In genomic region chr12:108567974-108568652, GRCh38 we compare ENCODE assay signal across 9 cellular contexts. TPM values are rescaled to one million over a fixed set of nuclear protein-coding genes. Genes with fewer than 3 reads are reported as not detected.
DNase-seq lines count a peak whose midpoint lies in the region; ATAC-seq and TF ChIP-seq lines count a peak whose summit lies in the region.
"Had no signal": no experiment of that assay in that cellular context is flagged by ENCODE, and none has a peak within 500 bp of the region (broad histone marks: within the 10 kb centered on the region; RNA-seq: fewer than 3 reads in every experiment).

No MANE protein-coding gene starts in this region.

- TF ChIP-seq CTCF in fibroblast of villous mesenchyme (IDR thresholded peaks at IDR 0.05; ENCODE audit: insufficient read depth, low read depth, low read length): no peak

- H3K27me3 Mint-ChIP-seq in activated T-cell treated with anti-CD3 and anti-CD28 coated beads, Interleukin-2, amount 50 U/mL, for 4 hours (ENCODE audit: low read depth): no peaks in the 10 kb centered on the region
- no peaks in the 10 kb centered on the region for H3K27me3 Mint-ChIP-seq in T-helper 17 cell

- DNase-seq in activated T-cell treated with anti-CD3 and anti-CD28 coated beads, Interleukin-2, amount 50 U/mL, for 4 hours: no peak
- DNase-seq in activated T-cell treated with anti-CD3 and anti-CD28 coated beads for 4 hours (no peak), T-helper 17 cell (no peak), fibroblast of villous mesenchyme (ENCODE audit: low read depth) (peak; percentile 67), substantia nigra (lab: John Stamatoyannopoulos, UW) (no peak), NCI-H526 treated with DMSO at 0.1 percent for 48 hours (lab: John Stamatoyannopoulos, UW) (no peak), NCI-H748 treated with DMSO at 0.1 percent for 48 hours (lab: John Stamatoyannopoulos, UW) (no peak)

- no peaks in the 10 kb centered on the region for H3K9me3 Mint-ChIP-seq in activated T-cell treated with anti-CD3 and anti-CD28 coated beads, Interleukin-2, amount 50 U/mL, for 4 hours

- peak overlapping the region; percentile 68 for H3K4me3 Mint-ChIP-seq in activated T-cell treated with anti-CD3 and anti-CD28 coated beads, Interleukin-2, amount 50 U/mL, for 4 hours
- H3K4me3 Mint-ChIP-seq in T-helper 17 cell: peak overlapping the region; percentile 85

- H3K4me1 Mint-ChIP-seq in activated T-cell treated with anti-CD3 and anti-CD28 coated beads, Interleukin-2, amount 50 U/mL, for 4 hours (ENCODE audit: low read depth): peaks cover 80% of the 10 kb centered on the region
- peaks cover 43% of the 10 kb centered on the region for H3K4me1 Mint-ChIP-seq in T-helper 17 cell

- H3K9me3 ChIP-seq in T-helper 17 cell (ENCODE audit: control insufficient read depth, low read length, poor library complexity, severe bottlenecking): no peaks in the 10 kb centered on the region

- peak overlapping the region; percentile 99 for H3K27ac Mint-ChIP-seq in T-helper 17 cell

- peak overlapping the region; percentile 5 for H3K27ac ChIP-seq in substantia nigra (ENCODE audit: low read depth, low read length, poor library complexity, severe bottlenecking)
- H3K27ac ChIP-seq: epithelial cell of prostate had no signal

- no peak overlapping the region for H3K4me3 ChIP-seq in fibroblast of villous mesenchyme (ENCODE audit: low read depth, low read length)

- peaks cover 44% of the 10 kb centered on the region for H3K36me3 Mint-ChIP-seq in activated T-cell treated with anti-CD3 and anti-CD28 coated beads, Interleukin-2, amount 50 U/mL, for 4 hours (ENCODE audit: insufficient read depth)
- H3K36me3 Mint-ChIP-seq in T-helper 17 cell (ENCODE audit: low read depth): peaks cover 4% of the 10 kb centered on the region

- ATAC-seq in activated T-cell treated with anti-CD3 and anti-CD28 coated beads, Interleukin-2, amount 50 U/mL, for 4 hours: no peak
- ATAC-seq in T-helper 17 cell (no peak), GM19397 (IDR thresholded peaks at IDR 0.05; ENCODE audit: unreplicated experiment) (no peak)

RNA-seq across cellular contexts. Expression of gene ISCU, which starts 5.7 kb away (rescaled TPM):
- 10 to 100 TPM; 62.6 to 90.1 (median 78.7) TPM for total RNA-seq in activated T-cell treated with anti-CD3 and anti-CD28 coated beads, Interleukin-2, amount 50 U/mL, for 4 hours
- total RNA-seq in T-helper 17 cell (100 to 1,000 TPM; 139 to 177 TPM), fibroblast of villous mesenchyme (105 TPM in 2 replicates)

RNA-seq across cellular contexts. Expression of gene SART3, which starts 7.1 kb away (rescaled TPM):
- total RNA-seq in activated T-cell treated with anti-CD3 and anti-CD28 coated beads, Interleukin-2, amount 50 U/mL, for 4 hours: 10 to 100 TPM; 83.0 to 92.1 (median 89.4) TPM
- total RNA-seq in T-helper 17 cell (100 to 1,000 TPM in 1 of 2 donors, 10 to 100 TPM in 1; 85.3 to 107 TPM), fibroblast of villous mesenchyme (41.2 and 59.2 TPM in 2 replicates)

RNA-seq across cellular contexts. Expression of gene TMEM119, which starts 29.8 kb away (rescaled TPM):
- total RNA-seq in activated T-cell treated with anti-CD3 and anti-CD28 coated beads, Interleukin-2, amount 50 U/mL, for 4 hours: under 1 TPM in 2 of 3 donors, not detected in 1; 0.08 to 0.54 TPM
- total RNA-seq in T-helper 17 cell (1 to 10 TPM; 3.9 to 5.0 TPM), fibroblast of villous mesenchyme (83.3 and 186 TPM in 2 replicates)

RNA-seq across cellular contexts. Expression of gene FICD, which starts 53.0 kb away (rescaled TPM):
- 1 to 10 TPM; 6.2 to 9.2 (median 6.9) TPM for total RNA-seq in activated T-cell treated with anti-CD3 and anti-CD28 coated beads, Interleukin-2, amount 50 U/mL, for 4 hours
- total RNA-seq in T-helper 17 cell (1 to 10 TPM; 4.4 to 5.1 TPM), fibroblast of villous mesenchyme (8.1 and 9.9 TPM in 2 replicates)

Comparison
In these comparisons a context has a peak if more than half of its experiments do, and no peak if none do; other contexts are left out.
1. RNA of gene TMEM119, which starts 29.8 kb away (total RNA-seq): 83.3 to 186 TPM in fibroblast of villous mesenchyme; 3.9 to 5.0 TPM in T-helper 17 cell and 0.08 to 0.54 TPM in activated T-cell treated with anti-CD3 and anti-CD28 coated beads, Interleukin-2, amount 50 U/mL, for 4 hours; every median in the first group is over 10 times any median in the second.